ENCODE assay signal across 13 cellular contexts in the genomic region with DNA sequence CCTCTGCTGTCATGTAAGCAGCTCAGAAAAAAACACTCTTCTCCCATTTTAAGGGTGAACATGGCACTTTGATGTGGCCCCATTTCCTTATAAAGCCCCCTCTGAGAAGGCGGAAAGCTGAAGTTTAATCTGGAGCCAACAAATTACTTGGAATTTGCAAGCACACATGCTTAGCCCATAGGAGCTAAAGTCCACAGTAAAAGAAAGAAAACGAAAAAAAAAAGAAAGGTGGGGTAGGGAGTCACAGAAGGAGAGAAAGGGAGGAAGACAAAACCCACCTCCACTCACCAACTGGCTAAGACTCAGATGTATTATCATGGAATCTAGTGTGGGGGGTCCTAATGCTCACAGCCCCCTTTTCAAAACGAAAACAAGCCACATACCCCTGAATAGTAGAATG. TPM values are rescaled to one million over a fixed set of nuclear protein-coding genes. Genes with fewer than 3 reads are reported as not detected.
DNase-seq lines count a peak whose midpoint lies in the region; ATAC-seq and TF ChIP-seq lines count a peak whose summit lies in the region.
"Had no signal": no experiment of that assay in that cellular context is flagged by ENCODE, and none has a peak within 500 bp of the region (broad histone marks: within the 10 kb centered on the region; RNA-seq: fewer than 3 reads in every experiment).

No MANE protein-coding gene starts in this region.

- H3K27ac Mint-ChIP-seq in HFFc6: peak overlapping the region; percentile 84; the same call in 1 of the 2 replicates
- H3K27ac Mint-ChIP-seq in activated T-helper 1 cell treated with anti-CD3 and anti-CD28 coated beads, Interleukin-12 subunit alpha, Interleukin-12 subunit beta, Interleukin-2, Interleukin-4 antibody, amounts not matched to agents 30 ng/mL and 10 ng/mL and 1 ng/mL, durations not matched to agents 14 hours and 24 hours and 36 hours: no peak overlapping the region
- peak overlapping the region; percentile 64 for H3K27ac Mint-ChIP-seq in mesothelial cell of epicardium
- H3K27ac Mint-ChIP-seq in type B pancreatic cell: no peak overlapping the region

- DNase-seq in HFFc6: no peak
- DNase-seq in activated T-helper 1 cell treated with anti-CD3 and anti-CD28 coated beads, Interleukin-12 subunit alpha, Interleukin-12 subunit beta, Interleukin-2, Interleukin-4 antibody, amounts not matched to agents 30 ng/mL and 10 ng/mL and 1 ng/mL, durations not matched to agents 14 hours and 24 hours and 36 hours (ENCODE audit: low spot score): no peak
- DNase-seq in mesothelial cell of epicardium (ENCODE audit: low spot score in 2 of 2, unreplicated experiment in 2 of 2): no peak
- no peak for DNase-seq in type B pancreatic cell (ENCODE audit: extremely low spot score, unreplicated experiment)
- no peak for DNase-seq in NCI-H2107 (lab: John Stamatoyannopoulos, UW)
- DNase-seq in ACHN: no peak
- DNase-seq: DMS153, NCI-H1436, NCI-H2029 treated with DMSO at 0.1 percent for 48 hours, NCI-H510A treated with DMSO at 0.1 percent for 48 hours, SHP77 treated with DMSO at 0.1 percent for 48 hours had no signal

- H3K27me3 Mint-ChIP-seq in HFFc6 (ENCODE audit: insufficient read depth) (peaks cover 4% of the 10 kb centered on the region; the same call in 1 of the 2 replicates), mesothelial cell of epicardium (ENCODE audit: low read depth) (peaks cover 27% of the 10 kb centered on the region), type B pancreatic cell (peaks cover 37% of the 10 kb centered on the region)
- H3K27me3 Mint-ChIP-seq in activated T-helper 1 cell treated with anti-CD3 and anti-CD28 coated beads, Interleukin-12 subunit alpha, Interleukin-12 subunit beta, Interleukin-2, Interleukin-4 antibody, amounts not matched to agents 30 ng/mL and 10 ng/mL and 1 ng/mL, durations not matched to agents 14 hours and 24 hours and 36 hours (ENCODE audit: insufficient read depth): peaks cover 24% of the 10 kb centered on the region

- H3K4me1 Mint-ChIP-seq in HFFc6 (ENCODE audit: low read depth) (peaks cover 58% of the 10 kb centered on the region), mesothelial cell of epicardium (peaks cover 11% of the 10 kb centered on the region), type B pancreatic cell (ENCODE audit: unreplicated experiment) (peaks cover 9% of the 10 kb centered on the region)
- H3K4me1 Mint-ChIP-seq in activated T-helper 1 cell treated with anti-CD3 and anti-CD28 coated beads, Interleukin-12 subunit alpha, Interleukin-12 subunit beta, Interleukin-2, Interleukin-4 antibody, amounts not matched to agents 30 ng/mL and 10 ng/mL and 1 ng/mL, durations not matched to agents 14 hours and 24 hours and 36 hours (ENCODE audit: low read depth): no peaks in the 10 kb centered on the region

- H3K9me3 Mint-ChIP-seq in HFFc6 (no peaks in the 10 kb centered on the region; the same call in 1 of the 2 replicates), mesothelial cell of epicardium (no peaks in the 10 kb centered on the region), type B pancreatic cell (no peaks in the 10 kb centered on the region)
- no peaks in the 10 kb centered on the region for H3K9me3 Mint-ChIP-seq in activated T-helper 1 cell treated with anti-CD3 and anti-CD28 coated beads, Interleukin-12 subunit alpha, Interleukin-12 subunit beta, Interleukin-2, Interleukin-4 antibody, amounts not matched to agents 30 ng/mL and 10 ng/mL and 1 ng/mL, durations not matched to agents 14 hours and 24 hours and 36 hours

- in situ Hi-C loops in ACHN (cut with HindIII; ENCODE audit: low pct_ligation_motif_present, low pct_unique_long_range_greater_than_20kb, low sequenced_read_pairs): no loop called here

- H3K36me3 Mint-ChIP-seq in HFFc6 (ENCODE audit: low read depth) (peaks cover 26% of the 10 kb centered on the region), mesothelial cell of epicardium (no peaks in the 10 kb centered on the region), type B pancreatic cell (no peaks in the 10 kb centered on the region)
- H3K36me3 Mint-ChIP-seq in activated T-helper 1 cell treated with anti-CD3 and anti-CD28 coated beads, Interleukin-12 subunit alpha, Interleukin-12 subunit beta, Interleukin-2, Interleukin-4 antibody, amounts not matched to agents 30 ng/mL and 10 ng/mL and 1 ng/mL, durations not matched to agents 14 hours and 24 hours and 36 hours (ENCODE audit: low read depth): no peaks in the 10 kb centered on the region

- no peak for ATAC-seq in HG02623 (IDR thresholded peaks at IDR 0.05; ENCODE audit: unreplicated experiment)

- H3K4me3 Mint-ChIP-seq in HFFc6: peak overlapping the region; percentile 9; the same call in 1 of the 2 replicates
- peak overlapping the region; percentile 29 for H3K4me3 Mint-ChIP-seq in activated T-helper 1 cell treated with anti-CD3 and anti-CD28 coated beads, Interleukin-12 subunit alpha, Interleukin-12 subunit beta, Interleukin-2, Interleukin-4 antibody, amounts not matched to agents 30 ng/mL and 10 ng/mL and 1 ng/mL, durations not matched to agents 14 hours and 24 hours and 36 hours
- peak overlapping the region; percentile 22 for H3K4me3 Mint-ChIP-seq in mesothelial cell of epicardium
- peak overlapping the region; percentile 65 for H3K4me3 Mint-ChIP-seq in type B pancreatic cell

- no peak for TF ChIP-seq CTCF in HFFc6 (IDR thresholded peaks at IDR 0.05)
- TF ChIP-seq CTCF in mesothelial cell of epicardium (IDR thresholded peaks at IDR 0.05; ENCODE audit: unreplicated experiment): no peak
- TF ChIP-seq CTCF in type B pancreatic cell (conservative IDR thresholded peaks at IDR 0.05): no peak

- intact Hi-C loops in activated T-helper 1 cell treated with anti-CD3 and anti-CD28 coated beads, Interleukin-12 subunit alpha, Interleukin-12 subunit beta, Interleukin-2, Interleukin-4 antibody, amounts not matched to agents 30 ng/mL and 10 ng/mL and 1 ng/mL, durations not matched to agents 14 hours and 24 hours and 36 hours (cut with micrococcal nuclease): loop anchor here (5.0 kb wide), 1 partner anchor 54 kb away; a partner anchor contains a TSS

RNA-seq across cellular contexts. Expression of a gene that starts 30.4 kb away (rescaled TPM):
- 100 to 1,000 TPM in 4 of 6 experiments, 10 to 100 TPM in 2; 34.0 to 113 (median 102) TPM for total RNA-seq in HFFc6 (2021; fragmentation: NEBNext Ultra II Directional; extraction: Animal tissue kit (Norgen Biotek cat#: 25700))
- total RNA-seq in activated T-helper 1 cell treated with anti-CD3 and anti-CD28 coated beads, Interleukin-12 subunit alpha, Interleukin-12 subunit beta, Interleukin-2, Interleukin-4 antibody, amounts not matched to agents 30 ng/mL and 10 ng/mL and 1 ng/mL, durations not matched to agents 14 hours and 24 hours and 36 hours: 6.2 and 7.8 TPM in 2 replicates
- total RNA-seq in mesothelial cell of epicardium: 7.5 to 10.1 TPM (median 8.7 TPM) in 3 replicates
- total RNA-seq in type B pancreatic cell (ENCODE audit: low replicate concordance): 0.50 and 20.8 TPM in 2 replicates
- total RNA-seq: LHCN-M2 had no signal

RNA-seq across cellular contexts. Expression of a gene that starts 53.9 kb away (rescaled TPM):
- total RNA-seq in HFFc6 (2021; fragmentation: NEBNext Ultra II Directional; extraction: Animal tissue kit (Norgen Biotek cat#: 25700)): 10 to 100 TPM; 28.9 to 33.1 (median 30.6) TPM
- total RNA-seq in activated T-helper 1 cell treated with anti-CD3 and anti-CD28 coated beads, Interleukin-12 subunit alpha, Interleukin-12 subunit beta, Interleukin-2, Interleukin-4 antibody, amounts not matched to agents 30 ng/mL and 10 ng/mL and 1 ng/mL, durations not matched to agents 14 hours and 24 hours and 36 hours: 24.0 TPM in 2 replicates
- total RNA-seq in mesothelial cell of epicardium (24.5 to 26.2 TPM (median 24.6 TPM) in 3 replicates), type B pancreatic cell (ENCODE audit: low replicate concordance) (20.7 and 22.4 TPM in 2 replicates)

RNA-seq across cellular contexts. Expression of a gene that starts 57.0 kb away (rescaled TPM):
- 10 to 100 TPM; 11.3 to 29.6 (median 26.0) TPM for total RNA-seq in HFFc6 (2021; fragmentation: NEBNext Ultra II Directional; extraction: Animal tissue kit (Norgen Biotek cat#: 25700))
- 0.16 TPM in 1 of 2 replicates, not detected in the other for total RNA-seq in activated T-helper 1 cell treated with anti-CD3 and anti-CD28 coated beads, Interleukin-12 subunit alpha, Interleukin-12 subunit beta, Interleukin-2, Interleukin-4 antibody, amounts not matched to agents 30 ng/mL and 10 ng/mL and 1 ng/mL, durations not matched to agents 14 hours and 24 hours and 36 hours
- 28.4 to 30.1 TPM (median 29.6 TPM) in 3 replicates for total RNA-seq in mesothelial cell of epicardium
- 29.1 and 67.1 TPM in 2 replicates for total RNA-seq in type B pancreatic cell (ENCODE audit: low replicate concordance)

Comparison
In these comparisons a context has a peak if more than half of its experiments do, and no peak if none do; other contexts are left out.
1. H3K27ac Mint-ChIP-seq: peak in HFFc6 (single experiment) and mesothelial cell of epicardium (single experiment); none in activated T-helper 1 cell treated with anti-CD3 and anti-CD28 coated beads, Interleukin-12 subunit alpha, Interleukin-12 subunit beta, Interleukin-2, Interleukin-4 antibody, amounts not matched to agents 30 ng/mL and 10 ng/mL and 1 ng/mL, durations not matched to agents 14 hours and 24 hours and 36 hours (single experiment) and type B pancreatic cell (single experiment).
2. H3K4me3 Mint-ChIP-seq: peak in every context shown above with its lines; median percentile 65 in type B pancreatic cell; 29 in activated T-helper 1 cell treated with anti-CD3 and anti-CD28 coated beads, Interleukin-12 subunit alpha, Interleukin-12 subunit beta, Interleukin-2, Interleukin-4 antibody, amounts not matched to agents 30 ng/mL and 10 ng/mL and 1 ng/mL, durations not matched to agents 14 hours and 24 hours and 36 hours; 22 in mesothelial cell of epicardium; 9 in HFFc6.
3. RNA of a gene that starts 57.0 kb away (total RNA-seq): 28.4 to 30.1 TPM in mesothelial cell of epicardium, 29.1 to 67.1 TPM in type B pancreatic cell and 11.3 to 29.6 TPM in HFFc6; 0.16 TPM in activated T-helper 1 cell treated with anti-CD3 and anti-CD28 coated beads, Interleukin-12 subunit alpha, Interleukin-12 subunit beta, Interleukin-2, Interleukin-4 antibody, amounts not matched to agents 30 ng/mL and 10 ng/mL and 1 ng/mL, durations not matched to agents 14 hours and 24 hours and 36 hours; every median in the first group is over 10 times any median in the second.